Comparison of ENCODE assay signal across 18 cellular contexts in the genomic region with DNA sequence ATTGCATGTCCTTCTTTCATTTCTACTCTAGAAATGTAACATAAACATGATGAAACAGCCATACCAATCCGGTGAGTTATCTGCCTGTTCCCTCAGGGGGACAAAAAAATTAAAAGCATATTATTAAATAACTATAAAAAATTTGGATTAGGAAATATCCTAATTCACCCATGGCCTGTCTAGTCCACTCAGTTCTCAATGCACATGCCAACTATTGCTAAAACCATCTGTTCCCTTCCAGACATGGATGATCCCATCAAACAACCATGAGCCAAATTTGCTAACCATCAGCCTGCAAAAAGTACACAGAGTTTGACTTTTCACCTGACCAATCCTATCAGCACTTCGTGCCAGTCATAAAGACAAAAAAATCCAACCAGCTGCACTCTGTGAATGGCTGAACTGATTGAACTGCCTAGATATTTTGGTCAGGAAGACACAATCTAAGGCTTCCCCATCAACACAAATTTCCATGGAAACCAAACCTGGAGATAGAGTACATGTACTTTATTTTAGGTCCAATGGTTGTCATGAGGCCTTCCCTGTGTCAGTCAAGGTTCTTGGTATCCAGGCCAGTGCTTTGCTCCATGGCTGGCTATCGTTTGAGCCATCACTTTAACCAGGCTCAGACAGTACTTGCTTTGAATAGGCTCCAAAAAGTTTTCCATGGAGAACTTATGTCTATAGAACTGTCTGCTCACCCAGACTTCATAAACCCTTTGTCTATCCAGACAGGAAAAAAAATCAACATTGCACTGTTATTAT.
DNase-seq lines count a peak whose midpoint lies in the region; ATAC-seq and TF ChIP-seq lines count a peak whose summit lies in the region.
"Had no signal": no experiment of that assay in that cellular context is flagged by ENCODE, and none has a peak within 500 bp of the region (broad histone marks: within the 10 kb centered on the region; RNA-seq: fewer than 3 reads in every experiment).

No MANE protein-coding gene starts in this region.

- no peaks in the 10 kb centered on the region for H3K79me2 ChIP-seq in GM23248 (ENCODE audit: insufficient read depth)

- H3K9me3 ChIP-seq in GM23248 (ENCODE audit: low read depth) = no peaks in the 10 kb centered on the region
- H3K9me3 ChIP-seq in mesenchymal stem cell (ENCODE audit: control insufficient read depth, low read length) = no peaks in the 10 kb centered on the region
- no peaks in the 10 kb centered on the region for H3K9me3 ChIP-seq in uterus
- H3K9me3 ChIP-seq: Caco-2, ovary had no signal

- DNase-seq in GM23248 = peak; percentile 84
- no peak for DNase-seq in chondrocyte (ENCODE audit: low spot score)
- no peak for DNase-seq in mesenchymal stem cell
- DNase-seq in uterus = peak in 1 of 2 donors; percentile 48
- no peak for DNase-seq in ACHN
- DNase-seq in globus pallidus (ENCODE audit: low spot score) = no peak
- DNase-seq: activated CD8-positive, alpha-beta T cell treated with anti-CD3 and anti-CD28 coated beads for 36 hours; Caco-2; H7; KBM-7; midbrain; NCI-H1417 treated with DMSO at 0.1 percent for 48 hours; NCI-H2227 treated with DMSO at 0.1 percent for 48 hours; ovary; stimulated activated CD4-positive, alpha-beta T cell treated with anti-CD3 and anti-CD28 coated beads, Interleukin-12 subunit alpha, Interleukin-12 subunit beta, amount 100 ng/mL, for 4 hours; substantia nigra had no signal

- H3K27me3 Mint-ChIP-seq in chondrocyte (ENCODE audit: low read depth) = no peaks in the 10 kb centered on the region
- H3K27me3 Mint-ChIP-seq: activated CD8-positive, alpha-beta T cell treated with anti-CD3 and anti-CD28 coated beads for 36 hours; activated T-helper 17 cell treated with anti-CD3 and anti-CD28 coated beads, Interleukin-2, amount 50 U/mL, for 72 hours had no signal

- H3K27me3 ChIP-seq in GM23248 (replicated peaks; ENCODE audit: insufficient read depth) (no peaks in the 10 kb centered on the region), mesenchymal stem cell (ENCODE audit: control insufficient read depth in 1 of 2, insufficient read depth in 1 of 2, low read length in 2 of 2) (no peaks in the 10 kb centered on the region), uterus (no peaks in the 10 kb centered on the region)
- H3K27me3 ChIP-seq: ovary had no signal

- ATAC-seq in HG02571 (IDR thresholded peaks at IDR 0.05; ENCODE audit: unreplicated experiment) = no peak
- ATAC-seq: activated CD8-positive, alpha-beta T cell treated with anti-CD3 and anti-CD28 coated beads for 36 hours; activated T-helper 17 cell treated with anti-CD3 and anti-CD28 coated beads, Interleukin-2, amount 50 U/mL, for 72 hours had no signal

- no peak overlapping the region for H4K91ac ChIP-seq in mesenchymal stem cell (ENCODE audit: low read length)

- no peaks in the 10 kb centered on the region for H3K9me3 Mint-ChIP-seq in chondrocyte (ENCODE audit: low read depth)
- H3K9me3 Mint-ChIP-seq: activated CD8-positive, alpha-beta T cell treated with anti-CD3 and anti-CD28 coated beads for 36 hours; activated T-helper 17 cell treated with anti-CD3 and anti-CD28 coated beads, Interleukin-2, amount 50 U/mL, for 72 hours had no signal

- H3F3A ChIP-seq in GM23248 (ENCODE audit: insufficient read depth) = peaks cover 23% of the 10 kb centered on the region

- in situ Hi-C loops in GM23248 (cut with MboI) = no loop called here
- in situ Hi-C loops in ACHN (cut with HindIII; ENCODE audit: low pct_ligation_motif_present, low pct_unique_long_range_greater_than_20kb, low sequenced_read_pairs) = no loop called here

- H4K20me1 ChIP-seq in GM23248 (ENCODE audit: insufficient read depth) = no peaks in the 10 kb centered on the region

- no peaks in the 10 kb centered on the region for H3K79me1 ChIP-seq in mesenchymal stem cell (replicated peaks; ENCODE audit: low read length, poor library complexity, severe bottlenecking)

- H3K4me3 Mint-ChIP-seq in chondrocyte (ENCODE audit: unreplicated experiment) = no peak overlapping the region
- H3K4me3 Mint-ChIP-seq: activated CD8-positive, alpha-beta T cell treated with anti-CD3 and anti-CD28 coated beads for 36 hours; activated T-helper 17 cell treated with anti-CD3 and anti-CD28 coated beads, Interleukin-2, amount 50 U/mL, for 72 hours had no signal

- H3K36me3 ChIP-seq in GM23248 (ENCODE audit: low read depth) (no peaks in the 10 kb centered on the region), mesenchymal stem cell (ENCODE audit: control insufficient read depth in 1 of 2, insufficient read depth in 2 of 2, low read depth in 1 of 2, low read length in 2 of 2) (no peaks in the 10 kb centered on the region), uterus (no peaks in the 10 kb centered on the region)
- H3K36me3 ChIP-seq: ovary had no signal

- H3K36me3 Mint-ChIP-seq in chondrocyte (ENCODE audit: low read depth) = no peaks in the 10 kb centered on the region

- H4K8ac ChIP-seq in mesenchymal stem cell (ENCODE audit: low read length) = no peak overlapping the region

- peak overlapping the region; percentile 65 for H3K27ac ChIP-seq in GM23248
- no peak overlapping the region for H3K27ac ChIP-seq in mesenchymal stem cell (ENCODE audit: low read length, poor library complexity, severe bottlenecking)
- peak overlapping the region; percentile 66 to 69 for H3K27ac ChIP-seq in uterus
- H3K27ac ChIP-seq: ovary had no signal

- peaks cover 35% of the 10 kb centered on the region for H3K4me1 Mint-ChIP-seq in chondrocyte (ENCODE audit: low read depth)
- H3K4me1 Mint-ChIP-seq: activated T-helper 17 cell treated with anti-CD3 and anti-CD28 coated beads, Interleukin-2, amount 50 U/mL, for 72 hours had no signal

- H3K4me2 ChIP-seq in GM23248 (ENCODE audit: unreplicated experiment) (peak overlapping the region; percentile 17), mesenchymal stem cell (ENCODE audit: low read length, poor library complexity, severe bottlenecking) (no peak overlapping the region)

- H3K4me3 ChIP-seq in GM23248 (no peak overlapping the region), mesenchymal stem cell (ENCODE audit: insufficient read depth in 1 of 2, low read depth in 1 of 2, low read length in 2 of 2) (no peak overlapping the region), uterus (no peak overlapping the region)
- H3K4me3 ChIP-seq: ovary had no signal

- H3K27ac Mint-ChIP-seq in chondrocyte (ENCODE audit: unreplicated experiment) = peak overlapping the region; percentile 42
- H3K27ac Mint-ChIP-seq: activated CD8-positive, alpha-beta T cell treated with anti-CD3 and anti-CD28 coated beads for 36 hours; activated T-helper 17 cell treated with anti-CD3 and anti-CD28 coated beads, Interleukin-2, amount 50 U/mL, for 72 hours had no signal

- no peak overlapping the region for H3K14ac ChIP-seq in mesenchymal stem cell (ENCODE audit: low read length in 2 of 2)

- intact Hi-C loops in uterus (cut with DNase I; ENCODE audit: low total_unique reads) = no loop called here

- H3K9me2 ChIP-seq in GM23248 (ENCODE audit: insufficient read depth) = no peaks in the 10 kb centered on the region

- TF ChIP-seq POLR2A in uterus (IDR thresholded peaks at IDR 0.05) = no peak

- H3K4me1 ChIP-seq in GM23248 (ENCODE audit: insufficient read depth) = peaks cover 47% of the 10 kb centered on the region
- H3K4me1 ChIP-seq in mesenchymal stem cell (ENCODE audit: control insufficient read depth, insufficient read depth, low read depth, low read length) = no peaks in the 10 kb centered on the region
- H3K4me1 ChIP-seq in uterus = peaks cover 0 to 8% of the 10 kb centered on the region in 2 donors

- no peak overlapping the region for H2BK12ac ChIP-seq in mesenchymal stem cell (ENCODE audit: low read length in 2 of 2)

- H2BK15ac ChIP-seq in mesenchymal stem cell (ENCODE audit: low read depth, poor library complexity, severe bottlenecking) = no peak overlapping the region

- 8% methylated on average over 3 of the region's 3 CpGs for WGBS in GM23248 (ENCODE audit: low coverage in 1 of 2, low lambda C conversion rate in 2 of 2, missing lambda C conversion rate in 2 of 2), 2 experiments
- 80% methylated on average over 2 of the region's 3 CpGs for WGBS in mesenchymal stem cell

- no peak overlapping the region for H2BK5ac ChIP-seq in mesenchymal stem cell (ENCODE audit: low read depth, low read length, poor library complexity, severe bottlenecking)

- H3K4ac ChIP-seq in mesenchymal stem cell (ENCODE audit: low read depth in 1 of 2, low read length in 2 of 2) = no peak overlapping the region

- no peak overlapping the region for H3K18ac ChIP-seq in mesenchymal stem cell (ENCODE audit: low read depth in 1 of 2, low read length in 2 of 2)

- no peak overlapping the region for H2AK5ac ChIP-seq in mesenchymal stem cell (ENCODE audit: low read length, severe bottlenecking)

- H3K9ac ChIP-seq in GM23248 (no peak overlapping the region), mesenchymal stem cell (ENCODE audit: low read length) (peak overlapping the region; percentile 16)

- H2AFZ ChIP-seq in GM23248 (no peak overlapping the region), mesenchymal stem cell (ENCODE audit: low read depth, low read length) (no peak overlapping the region)

- no peak overlapping the region for H3K23ac ChIP-seq in mesenchymal stem cell (ENCODE audit: low read length in 2 of 2)

- no peak overlapping the region for H2BK120ac ChIP-seq in mesenchymal stem cell (ENCODE audit: low read depth, low read length)

- TF ChIP-seq CTCF in chondrocyte (IDR thresholded peaks at IDR 0.05) (no peak), uterus (IDR thresholded peaks at IDR 0.05) (no peak)
